In genomic region chr2:166365803-166366420, GRCh38 we compare ENCODE assay signal across 1 cellular context.
TF ChIP-seq lines count a peak whose summit lies in the region.

No MANE protein-coding gene starts in this region.

TF ChIP-seq in IMR-90, 13 proteins besides CTCF, POLR2A, EP300 and RAD21:
- no peak for TF ChIP-seq CEBPB (IDR thresholded peaks at IDR 0.05; ENCODE audit: low read depth, low read length)
- no peak for TF ChIP-seq MAFK (IDR thresholded peaks at IDR 0.05; ENCODE audit: low read depth, low read length)
- TF ChIP-seq NFE2L2 (IDR thresholded peaks at IDR 0.05; ENCODE audit: low read depth, low read length): no peak
- no peak for TF ChIP-seq USF2 (IDR thresholded peaks at IDR 0.05; ENCODE audit: low read depth, low read length)
- no peak for TF ChIP-seq FOS (IDR thresholded peaks at IDR 0.05; ENCODE audit: low read depth, low read length)
- TF ChIP-seq CHD1 (IDR thresholded peaks at IDR 0.05; ENCODE audit: low read depth, low read length): no peak
